In the genomic region with DNA sequence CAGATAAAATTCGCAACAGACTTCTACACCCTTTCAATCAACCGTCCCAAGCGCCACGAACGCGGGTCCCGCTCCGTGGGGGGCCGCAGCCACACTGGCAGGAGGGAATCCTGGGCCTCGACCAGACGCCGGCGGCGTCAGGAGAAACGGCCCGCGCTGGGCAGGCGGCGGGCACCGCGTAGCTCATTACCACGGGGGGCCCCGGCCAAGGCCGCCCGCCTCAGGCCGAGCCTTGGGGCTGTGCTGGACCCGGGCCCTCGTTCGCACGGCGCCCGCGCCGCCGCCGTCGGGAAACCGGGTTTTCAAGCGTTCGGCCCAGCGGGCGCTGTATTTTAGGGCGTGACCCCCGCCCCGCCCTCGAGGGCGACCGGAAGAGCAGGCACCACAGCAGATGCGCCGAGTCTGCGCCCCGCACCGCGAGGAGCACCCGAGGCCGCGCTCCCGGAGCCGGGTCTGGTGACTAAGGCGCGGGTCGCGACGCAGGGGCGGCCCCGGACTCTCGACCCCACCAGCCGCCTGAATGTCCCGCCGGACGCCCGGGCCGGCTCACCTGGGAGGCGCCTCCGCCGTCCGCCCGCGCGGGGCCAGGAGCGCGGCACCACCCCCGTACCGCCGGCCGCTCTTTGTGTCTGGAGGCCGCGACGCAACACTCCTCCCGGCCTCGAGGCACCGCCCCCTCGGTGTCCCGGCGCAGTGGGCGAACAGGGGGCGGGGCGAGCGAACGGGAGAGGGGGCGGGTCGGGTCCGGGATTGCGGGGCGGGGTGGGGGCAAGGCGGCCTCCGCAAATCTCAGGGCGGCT, we compare ENCODE assay signal across 1 cellular context.
A peak's percentile ranks its signal among the peaks of the same experiment; 100 is the strongest.
TF ChIP-seq lines count a peak whose summit lies in the region.

A gene (minus strand): TSS at position 627 of the 800 bp plus-strand sequence. CDS start 58,944 bp downstream, outside the sequence.

TF ChIP-seq in HepG2, 621 proteins besides CTCF, POLR2A, EP300 and RAD21 (continued from another document and continues in another):
- TF ChIP-seq, protein P1, sequence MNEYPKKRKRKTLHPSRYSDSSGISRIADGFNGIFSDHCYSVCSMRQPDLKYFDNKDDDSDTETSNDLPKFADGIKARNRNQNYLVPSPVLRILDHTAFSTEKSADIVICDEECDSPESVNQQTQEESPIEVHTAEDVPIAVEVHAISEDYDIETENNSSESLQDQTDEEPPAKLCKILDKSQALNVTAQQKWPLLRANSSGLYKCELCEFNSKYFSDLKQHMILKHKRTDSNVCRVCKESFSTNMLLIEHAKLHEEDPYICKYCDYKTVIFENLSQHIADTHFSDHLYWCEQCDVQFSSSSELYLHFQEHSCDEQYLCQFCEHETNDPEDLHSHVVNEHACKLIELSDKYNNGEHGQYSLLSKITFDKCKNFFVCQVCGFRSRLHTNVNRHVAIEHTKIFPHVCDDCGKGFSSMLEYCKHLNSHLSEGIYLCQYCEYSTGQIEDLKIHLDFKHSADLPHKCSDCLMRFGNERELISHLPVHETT (CRISPR knock-in tag; conservative IDR thresholded peaks at IDR 0.05), result peak; percentile 84
- no peak for TF ChIP-seq SYNCRIP (IDR thresholded peaks at IDR 0.05; ENCODE audit: insufficient read depth, low read depth, low read length)
- TF ChIP-seq ZNF816 (CRISPR knock-in tag; IDR thresholded peaks at IDR 0.05; ENCODE audit: borderline replicate concordance), result no peak; the same call in 1 of the 2 replicates
- no peak for TF ChIP-seq ZNF615 (CRISPR knock-in tag; IDR thresholded peaks at IDR 0.05; ENCODE audit: borderline replicate concordance)
- peak; percentile 29; the same call in 1 of the 2 replicates for TF ChIP-seq ZNF878 (CRISPR knock-in tag; IDR thresholded peaks at IDR 0.05)
- peak; percentile 88 for TF ChIP-seq IKZF4 (CRISPR knock-in tag; IDR thresholded peaks at IDR 0.05; ENCODE audit: borderline replicate concordance, low read depth, not compliant biosample characterization)
- TF ChIP-seq ZNF383 (CRISPR knock-in tag; IDR thresholded peaks at IDR 0.05; ENCODE audit: borderline replicate concordance), result no peak; the same call in 1 of the 2 replicates
- TF ChIP-seq, protein P2, sequence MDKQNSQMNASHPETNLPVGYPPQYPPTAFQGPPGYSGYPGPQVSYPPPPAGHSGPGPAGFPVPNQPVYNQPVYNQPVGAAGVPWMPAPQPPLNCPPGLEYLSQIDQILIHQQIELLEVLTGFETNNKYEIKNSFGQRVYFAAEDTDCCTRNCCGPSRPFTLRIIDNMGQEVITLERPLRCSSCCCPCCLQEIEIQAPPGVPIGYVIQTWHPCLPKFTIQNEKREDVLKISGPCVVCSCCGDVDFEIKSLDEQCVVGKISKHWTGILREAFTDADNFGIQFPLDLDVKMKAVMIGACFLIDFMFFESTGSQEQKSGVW (CRISPR knock-in tag; IDR thresholded peaks at IDR 0.05; ENCODE audit: borderline replicate concordance), result no peak
- peak; percentile 99 for TF ChIP-seq ZNF777 (CRISPR knock-in tag; IDR thresholded peaks at IDR 0.05)
- TF ChIP-seq, protein P3, sequence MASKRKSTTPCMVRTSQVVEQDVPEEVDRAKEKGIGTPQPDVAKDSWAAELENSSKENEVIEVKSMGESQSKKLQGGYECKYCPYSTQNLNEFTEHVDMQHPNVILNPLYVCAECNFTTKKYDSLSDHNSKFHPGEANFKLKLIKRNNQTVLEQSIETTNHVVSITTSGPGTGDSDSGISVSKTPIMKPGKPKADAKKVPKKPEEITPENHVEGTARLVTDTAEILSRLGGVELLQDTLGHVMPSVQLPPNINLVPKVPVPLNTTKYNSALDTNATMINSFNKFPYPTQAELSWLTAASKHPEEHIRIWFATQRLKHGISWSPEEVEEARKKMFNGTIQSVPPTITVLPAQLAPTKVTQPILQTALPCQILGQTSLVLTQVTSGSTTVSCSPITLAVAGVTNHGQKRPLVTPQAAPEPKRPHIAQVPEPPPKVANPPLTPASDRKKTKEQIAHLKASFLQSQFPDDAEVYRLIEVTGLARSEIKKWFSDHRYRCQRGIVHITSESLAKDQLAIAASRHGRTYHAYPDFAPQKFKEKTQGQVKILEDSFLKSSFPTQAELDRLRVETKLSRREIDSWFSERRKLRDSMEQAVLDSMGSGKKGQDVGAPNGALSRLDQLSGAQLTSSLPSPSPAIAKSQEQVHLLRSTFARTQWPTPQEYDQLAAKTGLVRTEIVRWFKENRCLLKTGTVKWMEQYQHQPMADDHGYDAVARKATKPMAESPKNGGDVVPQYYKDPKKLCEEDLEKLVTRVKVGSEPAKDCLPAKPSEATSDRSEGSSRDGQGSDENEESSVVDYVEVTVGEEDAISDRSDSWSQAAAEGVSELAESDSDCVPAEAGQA (IDR thresholded peaks at IDR 0.05; ENCODE audit: low read depth), result 0 out of 2 replicates have a peak, but pooled peaks have one; percentile 19
- TF ChIP-seq, protein P3 (CRISPR knock-in tag; IDR thresholded peaks at IDR 0.05; ENCODE audit: borderline replicate concordance), result no peak
- TF ChIP-seq, protein P4, sequence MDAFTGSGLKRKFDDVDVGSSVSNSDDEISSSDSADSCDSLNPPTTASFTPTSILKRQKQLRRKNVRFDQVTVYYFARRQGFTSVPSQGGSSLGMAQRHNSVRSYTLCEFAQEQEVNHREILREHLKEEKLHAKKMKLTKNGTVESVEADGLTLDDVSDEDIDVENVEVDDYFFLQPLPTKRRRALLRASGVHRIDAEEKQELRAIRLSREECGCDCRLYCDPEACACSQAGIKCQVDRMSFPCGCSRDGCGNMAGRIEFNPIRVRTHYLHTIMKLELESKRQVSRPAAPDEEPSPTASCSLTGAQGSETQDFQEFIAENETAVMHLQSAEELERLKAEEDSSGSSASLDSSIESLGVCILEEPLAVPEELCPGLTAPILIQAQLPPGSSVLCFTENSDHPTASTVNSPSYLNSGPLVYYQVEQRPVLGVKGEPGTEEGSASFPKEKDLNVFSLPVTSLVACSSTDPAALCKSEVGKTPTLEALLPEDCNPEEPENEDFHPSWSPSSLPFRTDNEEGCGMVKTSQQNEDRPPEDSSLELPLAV (CRISPR knock-in tag; conservative IDR thresholded peaks at IDR 0.05; ENCODE audit: low read depth), result no peak
- TF ChIP-seq FOXA1 (IDR thresholded peaks at IDR 0.05), result no peak
- no peak; the same call in 1 of the 2 replicates for TF ChIP-seq FOXA1 (CRISPR knock-in tag; IDR thresholded peaks at IDR 0.05)
- no peak; the same call in 1 of the 2 replicates for TF ChIP-seq TGIF2 (CRISPR knock-in tag; IDR thresholded peaks at IDR 0.05)
- peak; percentile 65; the same call in 1 of the 2 replicates for TF ChIP-seq ZNF225 (CRISPR knock-in tag; IDR thresholded peaks at IDR 0.05)
- 0 out of 2 replicates have a peak, but pooled peaks have one; percentile 17 for TF ChIP-seq NFE2 (CRISPR knock-in tag; IDR thresholded peaks at IDR 0.05)
- peak; percentile 58 for TF ChIP-seq MED13 (CRISPR knock-in tag; IDR thresholded peaks at IDR 0.05)
- peak; percentile 27 for TF ChIP-seq ZEB1 (IDR thresholded peaks at IDR 0.05; ENCODE audit: insufficient replicate concordance, low read depth)
- peak; percentile 72; the same call in 1 of the 2 replicates for TF ChIP-seq PHF21A (CRISPR knock-in tag; IDR thresholded peaks at IDR 0.05)
- TF ChIP-seq, protein P5, sequence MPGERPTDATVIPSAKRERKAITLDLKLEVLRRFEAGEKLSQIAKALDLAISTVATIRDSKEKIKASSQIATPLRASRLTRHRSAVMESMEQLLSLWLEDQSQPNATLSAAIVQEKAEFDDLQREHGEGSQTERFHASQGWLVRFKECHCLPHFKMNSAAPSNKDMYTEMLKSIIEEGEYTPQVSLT (CRISPR knock-in tag; IDR thresholded peaks at IDR 0.05; ENCODE audit: borderline replicate concordance, low read depth), result no peak; the same call in 1 of the 2 replicates
- no peak for TF ChIP-seq PCBP2 (optimal IDR thresholded peaks at IDR 0.05; ENCODE audit: low read depth, low read length, poor library complexity, severe bottlenecking)
- no peak; the same call in 1 of the 2 replicates for TF ChIP-seq ZNF589 (CRISPR knock-in tag; conservative IDR thresholded peaks at IDR 0.05)
- TF ChIP-seq TOPORS (CRISPR knock-in tag; IDR thresholded peaks at IDR 0.05), result peak; percentile 47; the same call in 1 of the 2 replicates
- peak; percentile 87 for TF ChIP-seq ETV5 (CRISPR knock-in tag; IDR thresholded peaks at IDR 0.05; ENCODE audit: borderline replicate concordance)
- TF ChIP-seq, protein P6, sequence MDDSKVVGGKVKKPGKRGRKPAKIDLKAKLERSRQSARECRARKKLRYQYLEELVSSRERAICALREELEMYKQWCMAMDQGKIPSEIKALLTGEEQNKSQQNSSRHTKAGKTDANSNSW (CRISPR knock-in tag; IDR thresholded peaks at IDR 0.05; ENCODE audit: borderline replicate concordance), result peak; percentile 97; the same call in 1 of the 2 replicates
- TF ChIP-seq, protein P7, sequence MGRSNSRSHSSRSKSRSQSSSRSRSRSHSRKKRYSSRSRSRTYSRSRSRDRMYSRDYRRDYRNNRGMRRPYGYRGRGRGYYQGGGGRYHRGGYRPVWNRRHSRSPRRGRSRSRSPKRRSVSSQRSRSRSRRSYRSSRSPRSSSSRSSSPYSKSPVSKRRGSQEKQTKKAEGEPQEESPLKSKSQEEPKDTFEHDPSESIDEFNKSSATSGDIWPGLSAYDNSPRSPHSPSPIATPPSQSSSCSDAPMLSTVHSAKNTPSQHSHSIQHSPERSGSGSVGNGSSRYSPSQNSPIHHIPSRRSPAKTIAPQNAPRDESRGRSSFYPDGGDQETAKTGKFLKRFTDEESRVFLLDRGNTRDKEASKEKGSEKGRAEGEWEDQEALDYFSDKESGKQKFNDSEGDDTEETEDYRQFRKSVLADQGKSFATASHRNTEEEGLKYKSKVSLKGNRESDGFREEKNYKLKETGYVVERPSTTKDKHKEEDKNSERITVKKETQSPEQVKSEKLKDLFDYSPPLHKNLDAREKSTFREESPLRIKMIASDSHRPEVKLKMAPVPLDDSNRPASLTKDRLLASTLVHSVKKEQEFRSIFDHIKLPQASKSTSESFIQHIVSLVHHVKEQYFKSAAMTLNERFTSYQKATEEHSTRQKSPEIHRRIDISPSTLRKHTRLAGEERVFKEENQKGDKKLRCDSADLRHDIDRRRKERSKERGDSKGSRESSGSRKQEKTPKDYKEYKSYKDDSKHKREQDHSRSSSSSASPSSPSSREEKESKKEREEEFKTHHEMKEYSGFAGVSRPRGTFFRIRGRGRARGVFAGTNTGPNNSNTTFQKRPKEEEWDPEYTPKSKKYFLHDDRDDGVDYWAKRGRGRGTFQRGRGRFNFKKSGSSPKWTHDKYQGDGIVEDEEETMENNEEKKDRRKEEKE (IDR thresholded peaks at IDR 0.05), result no peak
- peak; percentile 86; the same call in 1 of the 2 replicates for TF ChIP-seq ZNF598 (CRISPR knock-in tag; IDR thresholded peaks at IDR 0.05; ENCODE audit: borderline replicate concordance)
- peak; percentile 27 for TF ChIP-seq RFXAP (CRISPR knock-in tag; IDR thresholded peaks at IDR 0.05; ENCODE audit: borderline replicate concordance)
- TF ChIP-seq PTBP1 (IDR thresholded peaks at IDR 0.05; ENCODE audit: low read depth, low read length, poor library complexity, severe bottlenecking), result no peak
- no peak for TF ChIP-seq ARNT (IDR thresholded peaks at IDR 0.05)
- no peak for TF ChIP-seq PCBP1 (IDR thresholded peaks at IDR 0.05; ENCODE audit: borderline replicate concordance, low read depth, low read length)
- peak; percentile 58; the same call in 1 of the 2 replicates for TF ChIP-seq GZF1 (CRISPR knock-in tag; IDR thresholded peaks at IDR 0.05)
- peak; percentile 98 for TF ChIP-seq SKI (IDR thresholded peaks at IDR 0.05; ENCODE audit: partially characterized antibody)
- TF ChIP-seq TEAD3 (CRISPR knock-in tag; optimal IDR thresholded peaks at IDR 0.05; ENCODE audit: borderline replicate concordance), result no peak
- TF ChIP-seq, protein P8, sequence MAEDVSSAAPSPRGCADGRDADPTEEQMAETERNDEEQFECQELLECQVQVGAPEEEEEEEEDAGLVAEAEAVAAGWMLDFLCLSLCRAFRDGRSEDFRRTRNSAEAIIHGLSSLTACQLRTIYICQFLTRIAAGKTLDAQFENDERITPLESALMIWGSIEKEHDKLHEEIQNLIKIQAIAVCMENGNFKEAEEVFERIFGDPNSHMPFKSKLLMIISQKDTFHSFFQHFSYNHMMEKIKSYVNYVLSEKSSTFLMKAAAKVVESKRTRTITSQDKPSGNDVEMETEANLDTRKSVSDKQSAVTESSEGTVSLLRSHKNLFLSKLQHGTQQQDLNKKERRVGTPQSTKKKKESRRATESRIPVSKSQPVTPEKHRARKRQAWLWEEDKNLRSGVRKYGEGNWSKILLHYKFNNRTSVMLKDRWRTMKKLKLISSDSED (CRISPR knock-in tag; IDR thresholded peaks at IDR 0.05), result no peak
- peak; percentile 11; the same call in 1 of the 2 replicates for TF ChIP-seq CEBPB (IDR thresholded peaks at IDR 0.05; ENCODE audit: borderline replicate concordance, low read depth, low read length)
- peak; percentile 52; the same call in 1 of the 2 replicates for TF ChIP-seq SP2 (CRISPR knock-in tag; IDR thresholded peaks at IDR 0.05)
- TF ChIP-seq MEIS1 (CRISPR knock-in tag; IDR thresholded peaks at IDR 0.05; ENCODE audit: borderline replicate concordance), result peak; percentile 71
- no peak; the same call in 1 of the 2 replicates for TF ChIP-seq RXRA (CRISPR knock-in tag; IDR thresholded peaks at IDR 0.05)
- no peak for TF ChIP-seq TCF7 (IDR thresholded peaks at IDR 0.05; ENCODE audit: low read depth)
- no peak for TF ChIP-seq REL (CRISPR knock-in tag; conservative IDR thresholded peaks at IDR 0.05)
